In genomic region chr14:68704736-68705720, GRCh38 we compare ENCODE assay signal across 9 cellular contexts.
DNase-seq lines count a peak whose midpoint lies in the region; ATAC-seq and TF ChIP-seq lines count a peak whose summit lies in the region.
"Had no signal": no experiment of that assay in that cellular context is flagged by ENCODE, and none has a peak within 500 bp of the region (broad histone marks: within the 10 kb centered on the region; RNA-seq: fewer than 3 reads in every experiment).

No MANE protein-coding gene starts in this region.

- H3K4me1 ChIP-seq in GM23248 (ENCODE audit: insufficient read depth) (peaks cover 26% of the 10 kb centered on the region), SK-N-SH (ENCODE audit: control insufficient read depth in 1 of 2, insufficient read depth in 2 of 2, low read depth in 1 of 2, low read length in 1 of 2) (peaks cover 0 to 14% of the 10 kb centered on the region in 2 experiments; a peak in 2 of 4 replicates), foreskin keratinocyte (peaks cover 42% of the 10 kb centered on the region)

- WGBS in GM23248 (ENCODE audit: low coverage in 1 of 2, low lambda C conversion rate in 2 of 2, missing lambda C conversion rate in 2 of 2), 2 experiments = 52 to 53% methylated on average over 16 of the region's 16 CpGs
- 75% methylated on average over 13 of the region's 16 CpGs for WGBS in SK-N-SH (ENCODE audit: low lambda C conversion rate)

- H3K4me3 ChIP-seq in GM23248 = no peak overlapping the region
- no peak overlapping the region for H3K4me3 ChIP-seq in SK-N-SH (ENCODE audit: low read depth in 2 of 2, low read length in 1 of 2)

- TF ChIP-seq CTCF in SK-N-SH (IDR thresholded peaks at IDR 0.05) = no peak
- TF ChIP-seq CTCF in foreskin keratinocyte (conservative IDR thresholded peaks at IDR 0.05) = no peak

- peak overlapping the region; percentile 84 for H2AFZ ChIP-seq in GM23248
- H2AFZ ChIP-seq in SK-N-SH (ENCODE audit: low read depth) = peak overlapping the region; percentile 9; the same call in 1 of the 2 replicates

- H3K9me3 ChIP-seq in GM23248 (ENCODE audit: low read depth) (no peaks in the 10 kb centered on the region), SK-N-SH (no peaks in the 10 kb centered on the region)

- H3K27me3 ChIP-seq in GM23248 (replicated peaks; ENCODE audit: insufficient read depth) = no peaks in the 10 kb centered on the region
- H3K27me3 ChIP-seq in SK-N-SH (ENCODE audit: insufficient read depth) = no peaks in the 10 kb centered on the region
- no peaks in the 10 kb centered on the region for H3K27me3 ChIP-seq in foreskin keratinocyte

- POLR2A ChIA-PET in SK-N-SH (lab: Yijun Ruan, JAX) = no interaction called here

- CTCF ChIA-PET in SK-N-SH (lab: Yijun Ruan, JAX) = no interaction called here

- H3K27ac ChIP-seq in GM23248 = peak overlapping the region; percentile 83
- no peak overlapping the region for H3K27ac ChIP-seq in SK-N-SH (ENCODE audit: low read depth in 2 of 2, low read length in 1 of 2)
- H3K27ac ChIP-seq in foreskin keratinocyte = peak overlapping the region; percentile 93

- H3K9ac ChIP-seq in GM23248 (peak overlapping the region; percentile 54), SK-N-SH (no peak overlapping the region)

- peaks cover 5% of the 10 kb centered on the region; the same call in 1 of the 2 replicates for H3F3A ChIP-seq in GM23248 (ENCODE audit: insufficient read depth)
- H3F3A ChIP-seq in SK-N-SH (replicated peaks; ENCODE audit: insufficient read depth) = peaks cover under 1% of the 10 kb centered on the region

- DNase-seq in GM23248 = peak; percentile 92
- no peak for DNase-seq in SK-N-SH
- DNase-seq in foreskin keratinocyte = peak in 1 of 2 donors; percentile 75
- peak; percentile 57 for DNase-seq in renal cortical epithelial cell (ENCODE audit: low read depth)
- no peak for DNase-seq in NCI-H526 (lab: John Stamatoyannopoulos, UW)
- DNase-seq: NCI-H1694 had no signal

- H3K4me2 ChIP-seq in GM23248 (ENCODE audit: unreplicated experiment) = peak overlapping the region; percentile 41
- H3K4me2 ChIP-seq in SK-N-SH = no peak overlapping the region

- peak; percentile 74 for ATAC-seq in foreskin keratinocyte
- no peak for ATAC-seq in GM18517 (IDR thresholded peaks at IDR 0.05; ENCODE audit: unreplicated experiment)
- ATAC-seq in GM18870 (IDR thresholded peaks at IDR 0.05; ENCODE audit: unreplicated experiment) = no peak
- no peak for ATAC-seq in HG02840 (IDR thresholded peaks at IDR 0.05; ENCODE audit: low FRiP score, unreplicated experiment)

- in situ Hi-C loops in GM23248 (cut with MboI) = no loop called here

- no peaks in the 10 kb centered on the region for H3K36me3 ChIP-seq in GM23248 (ENCODE audit: low read depth)
- no peaks in the 10 kb centered on the region for H3K36me3 ChIP-seq in SK-N-SH (replicated peaks in 1 of 2; ENCODE audit: control insufficient read depth in 1 of 2, insufficient read depth in 2 of 2, low read length in 1 of 2)

- no peak for TF ChIP-seq RAD21 in SK-N-SH (IDR thresholded peaks at IDR 0.05; ENCODE audit: low read length)

- H3K79me2 ChIP-seq in GM23248 (ENCODE audit: insufficient read depth) (no peaks in the 10 kb centered on the region), SK-N-SH (ENCODE audit: insufficient read depth) (no peaks in the 10 kb centered on the region)

- H3K9me2 ChIP-seq in GM23248 (ENCODE audit: insufficient read depth) = no peaks in the 10 kb centered on the region
- H3K9me2 ChIP-seq in SK-N-SH = no peaks in the 10 kb centered on the region

- TF ChIP-seq EP300 in SK-N-SH (IDR thresholded peaks at IDR 0.05; ENCODE audit: borderline replicate concordance in 1 of 2, low read depth in 1 of 2, low read length in 1 of 2) = no peak

- H4K20me1 ChIP-seq in GM23248 (ENCODE audit: insufficient read depth) (no peaks in the 10 kb centered on the region), SK-N-SH (ENCODE audit: insufficient read depth) (no peaks in the 10 kb centered on the region)

TF ChIP-seq in SK-N-SH, 30 proteins besides CTCF, POLR2A, EP300 and RAD21:
- TF ChIP-seq FOXM1 (IDR thresholded peaks at IDR 0.05; ENCODE audit: low read depth) (no peak), CHD2 (IDR thresholded peaks at IDR 0.05; ENCODE audit: low read length, partially characterized antibody) (no peak), RXRA (IDR thresholded peaks at IDR 0.05; ENCODE audit: borderline replicate concordance, low read depth) (no peak), USF2 (IDR thresholded peaks at IDR 0.05; ENCODE audit: borderline replicate concordance, low read depth, low read length) (no peak), NRF1 (IDR thresholded peaks at IDR 0.05; ENCODE audit: low read depth, low read length) (no peak), YY1 (IDR thresholded peaks at IDR 0.05; ENCODE audit: low read depth) (no peak), GABPA (IDR thresholded peaks at IDR 0.05; ENCODE audit: low read depth) (no peak), TCF12 (IDR thresholded peaks at IDR 0.05) (no peak)

Comparison
In these comparisons a context has a peak if more than half of its experiments do, and no peak if none do; other contexts are left out.
1. DNase-seq: peak in GM23248 (single experiment) and renal cortical epithelial cell (single experiment); none in SK-N-SH (single experiment) and NCI-H526 (0 of 2).
2. H3K27ac ChIP-seq: peak in GM23248 (single experiment) and foreskin keratinocyte (single experiment); none in SK-N-SH (0 of 2).